Comparison of ENCODE assay signal across 21 cellular contexts in genomic region chr22:29664731-29665130, GRCh38. TPM values are rescaled to one million over a fixed set of nuclear protein-coding genes. Genes with fewer than 3 reads are reported as not detected.
DNase-seq lines count a peak whose midpoint lies in the region; ATAC-seq and TF ChIP-seq lines count a peak whose summit lies in the region.
"Had no signal": no experiment of that assay in that cellular context is flagged by ENCODE, and none has a peak within 500 bp of the region (broad histone marks: within the 10 kb centered on the region; RNA-seq: fewer than 3 reads in every experiment).

No MANE protein-coding gene starts in this region.

- H3K9me3 Mint-ChIP-seq in activated CD4-positive, alpha-beta T cell treated with anti-CD3 and anti-CD28 coated beads, Interleukin-2, amount 10 ng/mL, durations not matched to agents 24 days and 14 days: no peaks in the 10 kb centered on the region
- H3K9me3 Mint-ChIP-seq: GM23338 had no signal

- TF ChIP-seq CTCF in epithelial cell of proximal tubule (conservative IDR thresholded peaks at IDR 0.05; ENCODE audit: low read depth, low read length): no peak

- peaks cover 3% of the 10 kb centered on the region for H3K4me1 Mint-ChIP-seq in activated CD4-positive, alpha-beta T cell treated with anti-CD3 and anti-CD28 coated beads, Interleukin-2, amount 10 ng/mL, durations not matched to agents 24 days and 14 days
- H3K4me1 Mint-ChIP-seq: GM23338 had no signal

- intact Hi-C loops in activated CD4-positive, alpha-beta T cell treated with anti-CD3 and anti-CD28 coated beads, Interleukin-2, amount 10 ng/mL, durations not matched to agents 24 days and 14 days (cut with micrococcal nuclease): no loop called here
- intact Hi-C loops in sciatic nerve (cut with DNase I): no loop called here

- no peak overlapping the region for H3K4me3 ChIP-seq in epithelial cell of proximal tubule (ENCODE audit: low read depth, low read length)
- H3K4me3 ChIP-seq: GM23338 had no signal

- peak overlapping the region; percentile 14 for H3K27ac Mint-ChIP-seq in activated CD4-positive, alpha-beta T cell treated with anti-CD3 and anti-CD28 coated beads, Interleukin-2, amount 10 ng/mL, durations not matched to agents 24 days and 14 days
- H3K27ac Mint-ChIP-seq: CD14-positive monocyte, GM23338 had no signal

- no peak for DNase-seq in activated CD4-positive, alpha-beta T cell treated with anti-CD3 and anti-CD28 coated beads, Interleukin-2, amount 10 ng/mL, durations not matched to agents 24 days and 14 days
- no peak for DNase-seq in activated CD4-positive, alpha-beta T cell treated with anti-CD3 and anti-CD28 coated beads for 48 hours
- DNase-seq in epithelial cell of proximal tubule (ENCODE audit: low read depth): peak; percentile 32
- peak; percentile 80 for DNase-seq in kidney tubule cell (ENCODE audit: low spot score)
- DNase-seq in SIG-M5 treated with dmso at 0.1 percent for 504 hours (lab: John Stamatoyannopoulos, UW; ENCODE audit: unreplicated experiment): no peak
- no peak for DNase-seq in putamen (ENCODE audit: low spot score)
- no peak for DNase-seq in sciatic nerve (ENCODE audit: low spot score)
- DNase-seq in NCI-H2171 (lab: John Stamatoyannopoulos, UW): no peak
- DNase-seq: COR-L47; DMS 273 treated with DMSO at 0.1 percent for 48 hours; DND-41; HCEC 1CT; NCI-H1105; NCI-H2081; NCI-H446 treated with DMSO at 0.1 percent for 48 hours; NCI-H69; NK-92 treated with Interleukin-12 subunit alpha and Interleukin-12 subunit beta, amount 100 ng/mL, for 24 hours; Right ventricle myocardium superior had no signal

- ATAC-seq in sciatic nerve: no peak
- ATAC-seq: GM23338 had no signal

- no peaks in the 10 kb centered on the region for H3K27me3 Mint-ChIP-seq in activated CD4-positive, alpha-beta T cell treated with anti-CD3 and anti-CD28 coated beads, Interleukin-2, amount 10 ng/mL, durations not matched to agents 24 days and 14 days

- H3K4me3 Mint-ChIP-seq in activated CD4-positive, alpha-beta T cell treated with anti-CD3 and anti-CD28 coated beads, Interleukin-2, amount 10 ng/mL, durations not matched to agents 24 days and 14 days: no peak overlapping the region
- H3K4me3 Mint-ChIP-seq: CD14-positive monocyte, GM23338 had no signal

- H3K36me3 Mint-ChIP-seq in activated CD4-positive, alpha-beta T cell treated with anti-CD3 and anti-CD28 coated beads, Interleukin-2, amount 10 ng/mL, durations not matched to agents 24 days and 14 days (ENCODE audit: low read depth): peaks cover 35% of the 10 kb centered on the region

RNA-seq across cellular contexts. Expression of gene CABP7, which starts 55.1 kb away (rescaled TPM):
- not detected in 2 replicates for total RNA-seq in activated CD4-positive, alpha-beta T cell treated with anti-CD3 and anti-CD28 coated beads, Interleukin-2, amount 10 ng/mL, durations not matched to agents 24 days and 14 days
- 0.22 TPM in 1 of 2 replicates, not detected in the other for total RNA-seq in epithelial cell of proximal tubule
- total RNA-seq in sciatic nerve: not detected
- total RNA-seq: LHCN-M2, Right ventricle myocardium superior had no signal

Comparison
In these comparisons a context has a peak if more than half of its experiments do, and no peak if none do; other contexts are left out.
1. DNase-seq: peak in epithelial cell of proximal tubule (single experiment) and kidney tubule cell (single experiment); none in activated CD4-positive, alpha-beta T cell treated with anti-CD3 and anti-CD28 coated beads, Interleukin-2, amount 10 ng/mL, durations not matched to agents 24 days and 14 days (single experiment), activated CD4-positive, alpha-beta T cell treated with anti-CD3 and anti-CD28 coated beads for 48 hours (single experiment), SIG-M5 treated with dmso at 0.1 percent for 504 hours (single experiment), putamen (single experiment), sciatic nerve (single experiment) and NCI-H2171 (single experiment).